In genomic region chr1:22309572-22309971, GRCh38 we compare ENCODE assay signal across 26 cellular contexts.
"Had no signal": no experiment of that assay in that cellular context is flagged by ENCODE, and none has a peak within 500 bp of the region (broad histone marks: within the 10 kb centered on the region; RNA-seq: fewer than 3 reads in every experiment).

No MANE protein-coding gene starts in this region.

- H3K4me1 ChIP-seq: left ventricle myocardium inferior, pancreas, psoas muscle, right lobe of liver, stomach, testis, thyroid gland, transverse colon, upper lobe of left lung had no signal

- H3K27ac Mint-ChIP-seq: naive thymus-derived CD4-positive, alpha-beta T cell; natural killer cell treated with Interleukin-12 subunit alpha and Interleukin-12 subunit beta and Interleukin-15 and Interleukin-18, amount 100 ng/mL, for 72 hours; stimulated activated naive B cell treated with anti-CD40 and anti-IgM and Interleukin-4, amounts not matched to agents 10 μg/mL and 1 μg/mL and 100 μg/mL, for 72 hours had no signal

- H3K36me3 ChIP-seq: left ventricle myocardium inferior, pancreas, right lobe of liver, stomach, thyroid gland, transverse colon, upper lobe of left lung had no signal

- H3K4me3 Mint-ChIP-seq: naive thymus-derived CD4-positive, alpha-beta T cell; natural killer cell treated with Interleukin-12 subunit alpha and Interleukin-12 subunit beta and Interleukin-15 and Interleukin-18, amount 100 ng/mL, for 72 hours; stimulated activated naive B cell treated with anti-CD40 and anti-IgM and Interleukin-4, amounts not matched to agents 10 μg/mL and 1 μg/mL and 100 μg/mL, for 72 hours had no signal

- DNase-seq: hippocampal formation; left colon; left ventricle myocardium inferior; mesendoderm; midbrain; mucosa of descending colon; naive thymus-derived CD4-positive, alpha-beta T cell; pancreas; psoas muscle; right lobe of liver; stimulated activated CD4-positive, alpha-beta T cell treated with anti-CD3 and anti-CD28 coated beads, Interleukin-12 subunit alpha, Interleukin-12 subunit beta, amount 100 ng/mL, for 4 hours; stimulated activated CD4-positive, alpha-beta T cell treated with anti-CD3 and anti-CD28 coated beads, Interleukin-15, amount 100 ng/mL, for 24 hours; stimulated activated CD4-positive, alpha-beta T cell treated with anti-CD3 and anti-CD28 coated beads, Interleukin-2, amount 100 ng/mL, for 24 hours; stimulated activated CD4-positive, alpha-beta T cell treated with anti-CD3 and anti-CD28 coated beads, Interleukin-4, amount 100 ng/mL, for 1 hour; stimulated activated naive B cell treated with anti-CD40 and anti-IgM and Interleukin-4, amounts not matched to agents 10 μg/mL and 1 μg/mL and 100 μg/mL, for 72 hours; stimulated activated naive CD8-positive, alpha-beta T cell treated with anti-CD3 and anti-CD28 coated beads, Interleukin-15, Interleukin-2, amounts not matched to agents 100 U/mL and 50 U/mL, for 24 hours; stomach; testis; thyroid gland; transverse colon; upper lobe of left lung had no signal

- H3K27ac ChIP-seq: left ventricle myocardium inferior, pancreas, psoas muscle, right lobe of liver, skin epidermis, stomach, testis, thyroid gland, transverse colon, upper lobe of left lung had no signal

- H3K4me1 Mint-ChIP-seq: naive thymus-derived CD4-positive, alpha-beta T cell; stimulated activated naive B cell treated with anti-CD40 and anti-IgM and Interleukin-4, amounts not matched to agents 10 μg/mL and 1 μg/mL and 100 μg/mL, for 72 hours had no signal

- FAIRE-seq: keratinocyte, pancreas, urothelium cell line had no signal

- H3K27me3 ChIP-seq: testis, thyroid gland, upper lobe of left lung had no signal

- H3K9me3 Mint-ChIP-seq: natural killer cell treated with Interleukin-12 subunit alpha and Interleukin-12 subunit beta and Interleukin-15 and Interleukin-18, amount 100 ng/mL, for 72 hours had no signal

- ATAC-seq: left colon; mucosa of descending colon; naive thymus-derived CD4-positive, alpha-beta T cell; natural killer cell treated with Interleukin-12 subunit alpha and Interleukin-12 subunit beta and Interleukin-15 and Interleukin-18, amount 100 ng/mL, for 72 hours; pancreas; psoas muscle; right lobe of liver; stimulated activated naive B cell treated with anti-CD40 and anti-IgM and Interleukin-4, amounts not matched to agents 10 μg/mL and 1 μg/mL and 100 μg/mL, for 72 hours; stimulated activated naive CD8-positive, alpha-beta T cell treated with anti-CD3 and anti-CD28 coated beads, Interleukin-15, Interleukin-2, amounts not matched to agents 100 U/mL and 50 U/mL, for 24 hours had no signal

- H3K9me3 ChIP-seq: mucosa of descending colon, pancreas, right lobe of liver, testis, thyroid gland, transverse colon, upper lobe of left lung had no signal

- H3K36me3 Mint-ChIP-seq: natural killer cell treated with Interleukin-12 subunit alpha and Interleukin-12 subunit beta and Interleukin-15 and Interleukin-18, amount 100 ng/mL, for 72 hours; stimulated activated naive B cell treated with anti-CD40 and anti-IgM and Interleukin-4, amounts not matched to agents 10 μg/mL and 1 μg/mL and 100 μg/mL, for 72 hours had no signal

- H3K4me3 ChIP-seq: left ventricle myocardium inferior, lung, mucosa of descending colon, pancreas, psoas muscle, right lobe of liver, skin epidermis, stomach, testis, thyroid gland, transverse colon, upper lobe of left lung had no signal
